Comparison of ENCODE assay signal across 8 cellular contexts in genomic region chr16:88430185-88430523, GRCh38. TPM values are rescaled to one million over a fixed set of nuclear protein-coding genes. Genes with fewer than 3 reads are reported as not detected.
DNase-seq lines count a peak whose midpoint lies in the region; TF ChIP-seq lines count a peak whose summit lies in the region.

No MANE protein-coding gene starts in this region.

- H3K4me2 ChIP-seq in parathyroid adenoma (ENCODE audit: low read length): peak overlapping the region; percentile 66

- H3K4me3 ChIP-seq in dorsolateral prefrontal cortex (peak overlapping the region in 54 of 59 donors; percentile 1 to 61 (median 43)), parathyroid adenoma (ENCODE audit: low read depth, low read length) (no peak overlapping the region)

- H3K79me2 ChIP-seq in parathyroid adenoma: no peaks in the 10 kb centered on the region

- H3K27me3 ChIP-seq in dorsolateral prefrontal cortex: peaks cover 0 to 41% (median 12%) of the 10 kb centered on the region in 45 donors
- no peaks in the 10 kb centered on the region for H3K27me3 ChIP-seq in parathyroid adenoma (ENCODE audit: control insufficient read depth, insufficient read depth, low read length)

- TF ChIP-seq RAD21 in Ishikawa (IDR thresholded peaks at IDR 0.05; ENCODE audit: low read depth): no peak

- TF ChIP-seq CTCF in GM10248 (IDR thresholded peaks at IDR 0.05; ENCODE audit: control extremely low read depth, extremely low read depth, low read depth, missing control alignments) (no peak), dorsolateral prefrontal cortex (IDR thresholded peaks at IDR 0.05 in 54 of 56, conservative IDR thresholded peaks at IDR 0.05 in 2 of 56; ENCODE audit: low read depth in 1 of 56, partially characterized antibody in 56 of 56) (no peak), parathyroid adenoma (IDR thresholded peaks at IDR 0.05) (no peak)

- peak overlapping the region in 32 of 59 donors; percentile 2 to 73 (median 50) for H3K27ac ChIP-seq in dorsolateral prefrontal cortex
- H3K27ac ChIP-seq in parathyroid adenoma: no peak overlapping the region

- peak; percentile 52 for DNase-seq in GM10248 (ENCODE audit: extremely low spot score)
- no peak for DNase-seq in dorsolateral prefrontal cortex
- DNase-seq in NCI-H345 treated with DMSO at 0.1 percent for 48 hours (lab: John Stamatoyannopoulos, UW; ENCODE audit: unreplicated experiment): no peak
- DNase-seq in NCI-H2081 (lab: John Stamatoyannopoulos, UW): no peak
- no peak for DNase-seq in NK-92 treated with Interleukin-12 subunit alpha and Interleukin-12 subunit beta, amount 100 ng/mL, for 24 hours (lab: John Stamatoyannopoulos, UW)
- DNase-seq in hippocampal formation (lab: John Stamatoyannopoulos, UW): no peak

- TF ChIP-seq EP300 in Ishikawa (IDR thresholded peaks at IDR 0.05; ENCODE audit: borderline replicate concordance): no peak

- no peaks in the 10 kb centered on the region for H3K36me3 ChIP-seq in parathyroid adenoma (ENCODE audit: control insufficient read depth, insufficient read depth, low read length)

- CTCF ChIA-PET in GM10248 (lab: Yijun Ruan, JAX): interaction anchor here (0.8 to 3.8 kb wide), 5 partner anchors 8 to 474 kb away, joined by 3 to 24 read pairs (median 4); partner anchors contain the start of gene ZFPM1

- H3K9ac ChIP-seq in parathyroid adenoma: no peak overlapping the region

- no peaks in the 10 kb centered on the region for H3K4me1 ChIP-seq in parathyroid adenoma

- peak overlapping the region; percentile 56 for H2AFZ ChIP-seq in parathyroid adenoma

- POLR2A ChIA-PET in GM10248 (lab: Yijun Ruan, JAX): no interaction called here

- no peaks in the 10 kb centered on the region for H3K9me3 ChIP-seq in parathyroid adenoma (ENCODE audit: control insufficient read depth, low read length)

- intact Hi-C loops in dorsolateral prefrontal cortex (cut with DNase I): loop anchor here in 1 of 2 donors (5.0 kb wide), 1 partner anchor 233 kb away; no protein-coding TSS in a partner anchor

TF ChIP-seq in Ishikawa, 13 proteins besides CTCF, POLR2A, EP300 and RAD21:
- TF ChIP-seq TCF12 (IDR thresholded peaks at IDR 0.05; ENCODE audit: low read depth) (no peak), TEAD4 (IDR thresholded peaks at IDR 0.05) (no peak), TAF1 (IDR thresholded peaks at IDR 0.05; ENCODE audit: low read depth) (no peak), NFIC (IDR thresholded peaks at IDR 0.05) (no peak), FOXM1 (IDR thresholded peaks at IDR 0.05; ENCODE audit: borderline replicate concordance, low read depth) (no peak), ZBTB7A (IDR thresholded peaks at IDR 0.05; ENCODE audit: low read depth) (peak; percentile 4; the same call in 1 of the 2 replicates), EGR1 (IDR thresholded peaks at IDR 0.05) (no peak)

RNA-seq across cellular contexts. Expression of gene ZFPM1, which starts 22.9 kb away (rescaled TPM):
- total RNA-seq in dorsolateral prefrontal cortex: 10 to 100 TPM in 21 of 120 experiments, 1 to 10 TPM in 99; 4.0 to 14.7 (median 7.2) TPM

RNA-seq across cellular contexts. Expression of gene ZNF469, which starts 47.4 kb away (rescaled TPM):
- total RNA-seq in dorsolateral prefrontal cortex: 10 to 100 TPM in 5 of 120 experiments, 1 to 10 TPM in 115; 2.5 to 11.5 (median 5.7) TPM
